Comparison of ENCODE assay signal across 1 cellular context in genomic region chr19:58380037-58380735, GRCh38.
TF ChIP-seq lines count a peak whose summit lies in the region.

No MANE protein-coding gene starts in this region.

TF ChIP-seq in HCT116, 20 proteins besides CTCF, POLR2A, EP300 and RAD21 (continued from another document):
- TF ChIP-seq REST (IDR thresholded peaks at IDR 0.05; ENCODE audit: low read depth) (no peak), ZNF274 (IDR thresholded peaks at IDR 0.05; ENCODE audit: low read depth, low read length) (no peak), ELF1 (IDR thresholded peaks at IDR 0.05; ENCODE audit: borderline replicate concordance, low read depth) (no peak)
